ENCODE assay signal across 9 cellular contexts in the genomic region with DNA sequence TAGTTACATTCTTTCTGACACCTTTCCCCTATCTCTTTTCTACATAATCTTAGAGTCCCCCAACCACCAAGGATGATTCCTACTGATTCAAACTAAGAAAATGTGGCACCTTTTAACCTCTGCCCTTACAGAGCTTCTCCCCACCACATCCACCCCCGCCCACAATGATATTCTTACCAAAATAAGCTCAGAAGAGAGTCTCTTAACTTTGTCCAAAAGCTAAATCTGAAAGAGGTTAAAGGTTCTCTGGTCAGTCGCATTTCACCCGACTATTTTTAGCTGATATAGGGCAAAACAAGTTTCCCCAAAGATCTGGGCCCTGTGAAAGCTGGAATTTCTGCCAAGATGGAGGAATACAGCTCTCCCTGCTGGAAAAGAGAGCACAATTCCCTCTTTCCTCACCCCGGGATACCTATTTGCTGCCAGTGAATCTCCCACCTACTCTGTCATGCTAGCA.
DNase-seq lines count a peak whose midpoint lies in the region; ATAC-seq, FAIRE-seq and TF ChIP-seq lines count a peak whose summit lies in the region.
"Had no signal": no experiment of that assay in that cellular context is flagged by ENCODE, and none has a peak within 500 bp of the region (broad histone marks: within the 10 kb centered on the region; RNA-seq: fewer than 3 reads in every experiment).

No MANE protein-coding gene starts in this region.

- in situ Hi-C loops in GM12878 (cut with MboI) = no loop called here
- in situ Hi-C loops in transverse colon (cut with MboI; ENCODE audit: low pct_ligation_motif_present in 1 of 4, low pct_unique_long_range_greater_than_20kb in 1 of 4, low sequenced_read_pairs in 3 of 4) = no loop called here

- H4K5ac ChIP-seq in mesendoderm (ENCODE audit: low read length) = no peak overlapping the region

- no peak overlapping the region for H3K23ac ChIP-seq in mesendoderm (ENCODE audit: low read length)

- no peak overlapping the region for H2BK15ac ChIP-seq in mesendoderm (replicated peaks; ENCODE audit: low read depth)

- H4K20me1 ChIP-seq in GM12878 (ENCODE audit: control insufficient read depth, insufficient read depth) = no peaks in the 10 kb centered on the region

- DNase-seq in Right ventricle myocardium superior = no peak
- DNase-seq in Right ventricle myocardium inferior (ENCODE audit: missing footprints) = no peak
- peak; percentile 34 for DNase-seq in GM12878 (ENCODE audit: low read depth, low spot score)
- DNase-seq in mesendoderm = no peak
- no peak for DNase-seq in transverse colon
- DNase-seq in GM19240 (ENCODE audit: insufficient read length, low spot score) = no peak
- no peak for DNase-seq in GM03348 (ENCODE audit: low spot score)
- DNase-seq: NCI-H1092 had no signal

- no peak overlapping the region for H3K18ac ChIP-seq in mesendoderm (ENCODE audit: low read length)

- peak overlapping the region; percentile 89 for H3K4me2 ChIP-seq in GM12878 (ENCODE audit: control insufficient read depth, insufficient read depth)
- H3K4me2 ChIP-seq in mesendoderm (ENCODE audit: low read length) = no peak overlapping the region

- no peaks in the 10 kb centered on the region for H3K36me3 ChIP-seq in GM12878 (ENCODE audit: control insufficient read depth in 2 of 2, insufficient read depth in 2 of 2, low read length in 1 of 2)
- no peaks in the 10 kb centered on the region for H3K36me3 ChIP-seq in mesendoderm (ENCODE audit: control insufficient read depth, insufficient read depth, low read length)
- H3K36me3 ChIP-seq in transverse colon = no peaks in the 10 kb centered on the region

- SMC1A ChIA-PET in GM12878 (lab: Charles Lee; ENCODE audit: uncharacterized antibody, unreplicated experiment) = interaction anchor here (0.7 to 5.0 kb wide), 33 partner anchors 8 to 720 kb away, joined by 3 to 34 read pairs (median 5); no protein-coding TSS in a partner anchor

- no peak for TF ChIP-seq CTCF in GM12878 (IDR thresholded peaks at IDR 0.05 in 2 of 3, conservative IDR thresholded peaks at IDR 0.05 in 1 of 3; ENCODE audit: control insufficient read depth in 2 of 3, extremely low read depth in 1 of 3, insufficient read depth in 1 of 3, low read depth in 3 of 3, low read length in 3 of 3)
- TF ChIP-seq CTCF in transverse colon (IDR thresholded peaks at IDR 0.05) = no peak

- TF ChIP-seq RAD21 in GM12878 (IDR thresholded peaks at IDR 0.05; ENCODE audit: insufficient read depth, low read depth, low read length) = no peak

- CTCF ChIA-PET in GM12878 (lab: Yijun Ruan, JAX) = interaction anchor here (0.7 to 4.5 kb wide), 11 partner anchors 8 to 416 kb away, joined by 3 to 19 read pairs (median 3); no protein-coding TSS in a partner anchor

- TF ChIP-seq EP300 in GM12878 (IDR thresholded peaks at IDR 0.05; ENCODE audit: borderline replicate concordance in 1 of 2, control insufficient read depth in 1 of 2, low read depth in 2 of 2, low read length in 2 of 2) (no peak), transverse colon (IDR thresholded peaks at IDR 0.05; ENCODE audit: low read depth) (no peak)

- H3K4me3 ChIP-seq in GM12878 (no peak overlapping the region), mesendoderm (ENCODE audit: low read length) (no peak overlapping the region), transverse colon (no peak overlapping the region)

- RAD21 ChIA-PET in GM12878 (lab: Charles Lee; ENCODE audit: unreplicated experiment) = interaction anchor here (0.6 to 2.7 kb wide), 19 partner anchors 14 to 944 kb away, joined by 3 to 17 read pairs (median 4); no protein-coding TSS in a partner anchor

- H3K27ac ChIP-seq in GM12878 (ENCODE audit: control insufficient read depth, insufficient read depth) (peak overlapping the region; percentile 66), mesendoderm (ENCODE audit: low read depth, low read length) (no peak overlapping the region), transverse colon (peak overlapping the region; percentile 59 to 84 (median 75))

- H4K8ac ChIP-seq in mesendoderm (ENCODE audit: low read depth, low read length) = no peak overlapping the region

- no TSS peak for BruUV-seq in GM12878 (replicated peaks; lab: Mats Ljungman, UMichigan)

- H3K27me3 ChIP-seq in GM12878 (replicated peaks in 1 of 2; ENCODE audit: control insufficient read depth in 2 of 2, insufficient read depth in 2 of 2, low read length in 1 of 2) (no peaks in the 10 kb centered on the region), mesendoderm (ENCODE audit: insufficient read depth, low read length, poor library complexity) (no peaks in the 10 kb centered on the region), transverse colon (no peaks in the 10 kb centered on the region)

- H2AK5ac ChIP-seq in mesendoderm (ENCODE audit: low read length) = no peak overlapping the region

- H3K4me1 ChIP-seq in GM12878 (ENCODE audit: control insufficient read depth, insufficient read depth, low read length) (peaks cover 22% of the 10 kb centered on the region), mesendoderm (ENCODE audit: control insufficient read depth, low read depth, low read length) (peaks cover 5% of the 10 kb centered on the region), transverse colon (peaks cover 18 to 55% (median 26%) of the 10 kb centered on the region in 4 donors)

- peak overlapping the region; percentile 3 for H3K56ac ChIP-seq in mesendoderm (ENCODE audit: low read length)

- H3K4ac ChIP-seq in mesendoderm (ENCODE audit: low read depth, low read length) = no peak overlapping the region

- no peak overlapping the region for H2BK120ac ChIP-seq in mesendoderm (ENCODE audit: low read depth, low read length)

- ATAC-seq in Right ventricle myocardium superior (ENCODE audit: poor library complexity) = peak; percentile 9
- ATAC-seq in Right ventricle myocardium inferior = no peak
- ATAC-seq in GM12878 = peak; percentile 65
- ATAC-seq in HG02981 (IDR thresholded peaks at IDR 0.05; ENCODE audit: unreplicated experiment) = no peak

- H3K9me3 ChIP-seq in GM12878 (replicated peaks; ENCODE audit: control insufficient read depth, insufficient read depth, low read length) (no peaks in the 10 kb centered on the region), transverse colon (no peaks in the 10 kb centered on the region)

- no peak for TF ChIP-seq POLR2A in GM12878 (IDR thresholded peaks at IDR 0.05; ENCODE audit: low read depth, low read length)
- no peak for TF ChIP-seq POLR2A in transverse colon (IDR thresholded peaks at IDR 0.05)

- H2BK5ac ChIP-seq in mesendoderm (ENCODE audit: low read length) = no peak overlapping the region

- H3K9ac ChIP-seq in GM12878 (ENCODE audit: control insufficient read depth, insufficient read depth, low read length) (no peak overlapping the region), mesendoderm (ENCODE audit: low read length) (no peak overlapping the region)

- H3K79me2 ChIP-seq in GM12878 (ENCODE audit: control insufficient read depth, insufficient read depth, low read length) (no peaks in the 10 kb centered on the region), mesendoderm (ENCODE audit: control insufficient read depth, insufficient read depth, low read length) (no peaks in the 10 kb centered on the region)

- WGBS in GM12878 (ENCODE audit: insufficient coverage, insufficient replicate concordance, low lambda C conversion rate, missing lambda C conversion rate) = 10% methylated on average over 4 of the region's 4 CpGs
- WGBS in mesendoderm (ENCODE audit: extremely low coverage, insufficient coverage, low lambda C conversion rate) = no CpG with 5 or more reads among the region's 4 CpGs
- 66% methylated on average over 4 of the region's 4 CpGs for WGBS in transverse colon (ENCODE audit: low coverage in 1 of 2), 2 donors

- no peak overlapping the region; the same call in 1 of the 2 replicates for H2AFZ ChIP-seq in GM12878 (ENCODE audit: control insufficient read depth, low read depth, low read length)

- peak; percentile 57 for FAIRE-seq in GM12878 (lab: Jason Lieb, UNC)

- no peaks in the 10 kb centered on the region for H3K79me1 ChIP-seq in mesendoderm (ENCODE audit: low read length)

- intact Hi-C loops in Right ventricle myocardium superior (cut with DNase I) = no loop called here
- intact Hi-C loops in Right ventricle myocardium inferior (cut with DNase I) = loop anchor here (10.0 kb wide), 2 partner anchors 131 to 419 kb away; a partner anchor contains a TSS
- intact Hi-C loops in GM12878 (cut with micrococcal nuclease; ENCODE audit: unreplicated experiment) = loop anchor here (2.0 to 5.0 kb wide), 3 partner anchors 123 to 262 kb away; no protein-coding TSS in a partner anchor
- intact Hi-C loops in transverse colon (cut with DNase I; ENCODE audit: low total_unique reads) = loop anchor here (10.0 kb wide), 1 partner anchor 419 kb away; no protein-coding TSS in a partner anchor

- POLR2A ChIA-PET in GM12878 (lab: Charles Lee) = interaction anchor here (0.6 to 1.6 kb wide), 9 partner anchors 8 to 627 kb away, joined by 3 to 5 read pairs (median 3); no protein-coding TSS in a partner anchor

TF ChIP-seq in GM12878, 131 proteins besides CTCF, POLR2A, EP300 and RAD21 (continues in another document):
- peak; percentile 52; the same call in 1 of the 2 replicates for TF ChIP-seq IRF4 (IDR thresholded peaks at IDR 0.05; ENCODE audit: low read depth, low read length)
- TF ChIP-seq MEF2B (IDR thresholded peaks at IDR 0.05; ENCODE audit: partially characterized antibody, poor library complexity, severe bottlenecking) = peak; percentile 67
- TF ChIP-seq SRF (IDR thresholded peaks at IDR 0.05; ENCODE audit: low read depth in 2 of 2, low read length in 2 of 2) = 0 out of 4 replicates have a peak, but pooled peaks of 1 of the 2 experiments have one; percentile 31
- TF ChIP-seq ASH2L (IDR thresholded peaks at IDR 0.05; ENCODE audit: borderline replicate concordance, low read depth) = no peak
- TF ChIP-seq, protein P1, sequence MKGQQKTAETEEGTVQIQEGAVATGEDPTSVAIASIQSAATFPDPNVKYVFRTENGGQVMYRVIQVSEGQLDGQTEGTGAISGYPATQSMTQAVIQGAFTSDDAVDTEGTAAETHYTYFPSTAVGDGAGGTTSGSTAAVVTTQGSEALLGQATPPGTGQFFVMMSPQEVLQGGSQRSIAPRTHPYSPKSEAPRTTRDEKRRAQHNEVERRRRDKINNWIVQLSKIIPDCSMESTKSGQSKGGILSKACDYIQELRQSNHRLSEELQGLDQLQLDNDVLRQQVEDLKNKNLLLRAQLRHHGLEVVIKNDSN (IDR thresholded peaks at IDR 0.05; ENCODE audit: borderline replicate concordance, extremely low read length, insufficient read depth, low read depth, low read length) = no peak
- TF ChIP-seq SPI1 (IDR thresholded peaks at IDR 0.05; ENCODE audit: borderline replicate concordance, insufficient read depth, low read depth, low read length) = no peak
- TF ChIP-seq YY1 (IDR thresholded peaks at IDR 0.05; ENCODE audit: low read depth, low read length) = peak; percentile 24; the same call in 1 of the 2 replicates

Comparison
In these comparisons a context has a peak if more than half of its experiments do, and no peak if none do; other contexts are left out.
1. ATAC-seq: peak in Right ventricle myocardium superior (single experiment) and GM12878 (single experiment); none in Right ventricle myocardium inferior (single experiment) and HG02981 (single experiment).